ENCODE assay signal across 18 cellular contexts in the genomic region with DNA sequence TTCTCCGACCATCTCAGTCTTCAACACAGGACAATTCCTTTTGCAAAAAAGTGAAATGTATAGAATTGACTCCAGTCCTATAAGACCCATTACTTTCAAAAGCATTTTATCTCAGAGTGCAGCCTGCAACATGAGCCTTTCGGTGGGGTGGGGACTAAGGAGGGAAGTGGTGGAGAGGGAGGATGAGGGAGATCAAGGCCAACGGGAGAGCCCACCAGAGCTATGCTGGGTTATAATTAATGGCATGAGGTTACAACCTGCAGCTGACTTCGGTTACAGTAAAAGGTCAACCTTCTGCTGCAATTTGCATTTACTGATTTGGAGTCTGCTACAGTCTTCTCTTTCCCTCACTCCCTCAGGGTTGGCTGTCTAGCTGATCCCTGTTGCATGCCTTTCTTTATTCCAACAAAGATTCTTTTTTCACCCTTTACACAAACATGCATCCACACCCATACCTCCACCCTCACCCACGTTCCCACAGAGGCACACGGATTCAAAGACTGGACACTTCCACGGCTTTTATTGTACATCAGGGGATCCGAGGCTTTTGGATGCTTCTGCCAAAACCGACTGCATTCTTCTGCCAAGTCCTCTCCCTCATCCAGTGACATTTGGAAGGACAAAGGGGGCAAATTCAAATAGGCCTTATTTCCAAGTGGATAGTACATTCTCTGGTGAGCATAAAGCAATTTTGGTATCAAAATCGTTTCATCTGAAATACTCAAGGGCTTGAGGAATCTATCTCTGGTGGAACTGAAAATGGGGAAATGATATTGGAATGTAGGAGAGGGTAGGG.
DNase-seq lines count a peak whose midpoint lies in the region; ATAC-seq, FAIRE-seq and TF ChIP-seq lines count a peak whose summit lies in the region.
"Had no signal": no experiment of that assay in that cellular context is flagged by ENCODE, and none has a peak within 500 bp of the region (broad histone marks: within the 10 kb centered on the region; RNA-seq: fewer than 3 reads in every experiment).

No MANE protein-coding gene starts in this region.

- H3K56ac ChIP-seq in H1 (replicated peaks; ENCODE audit: insufficient read length, low read depth, low read length) = no peak overlapping the region

- H3K27ac ChIP-seq in H1 (ENCODE audit: low read depth, low read length) = no peak overlapping the region
- peak overlapping the region; percentile 17 for H3K27ac ChIP-seq in right cardiac atrium (ENCODE audit: low read length)
- no peak overlapping the region for H3K27ac ChIP-seq in small intestine (ENCODE audit: low read depth in 1 of 2, low read length in 1 of 2)

- H3K79me1 ChIP-seq in H1 (ENCODE audit: low read depth, low read length) = no peaks in the 10 kb centered on the region

- ATAC-seq in Right ventricle myocardium superior (ENCODE audit: poor library complexity) = peak; percentile 68
- peak in 1 of 2 donors; percentile 22 for ATAC-seq in right cardiac atrium
- ATAC-seq in sciatic nerve = peak; percentile 22
- no peak for ATAC-seq in activated CD8-positive, alpha-beta T cell treated with anti-CD3 and anti-CD28 coated beads, Interleukin-2, amount 10 ng/mL, durations not matched to agents 7 days and 5 days
- ATAC-seq: HepG2 had no signal

- TF ChIP-seq RAD21 in H1 (IDR thresholded peaks at IDR 0.05 in 1 of 2, conservative IDR thresholded peaks at IDR 0.05 in 1 of 2; ENCODE audit: low read depth in 2 of 2, low read length in 2 of 2) = no peak

- H2BK5ac ChIP-seq in H1 (ENCODE audit: low read depth, low read length) = no peak overlapping the region

- peaks cover 0 to 2% (median 0%) of the 10 kb centered on the region in 4 experiments; a peak in 1 of 7 replicates for H3K4me1 ChIP-seq in H1 (replicated peaks in 1 of 4; ENCODE audit: control insufficient read depth in 3 of 4, insufficient read depth in 4 of 4, low read length in 3 of 4)
- H3K4me1 ChIP-seq in right cardiac atrium (ENCODE audit: control insufficient read depth, insufficient read depth, low read length) = peaks cover 3% of the 10 kb centered on the region
- no peaks in the 10 kb centered on the region for H3K4me1 ChIP-seq in small intestine (ENCODE audit: control insufficient read depth in 2 of 2, insufficient read depth in 1 of 2, low read depth in 1 of 2, low read length in 1 of 2)

- no peak for TF ChIP-seq CTCF in H1 (IDR thresholded peaks at IDR 0.05; ENCODE audit: control extremely low read depth in 1 of 3, insufficient read depth in 1 of 3, low read depth in 1 of 3, low read length in 3 of 3)

- no peaks in the 10 kb centered on the region for H4K20me1 ChIP-seq in H1 (replicated peaks in 1 of 2; ENCODE audit: control insufficient read depth in 1 of 2, insufficient read depth in 2 of 2, low read length in 2 of 2)

- no peak overlapping the region for H2BK20ac ChIP-seq in H1 (ENCODE audit: low read length)

- H2BK15ac ChIP-seq in H1 (ENCODE audit: low read length) = no peak overlapping the region

- H3K9me3 Mint-ChIP-seq in activated naive CD4-positive, alpha-beta T cell treated with anti-CD3 and anti-CD28 coated beads, Interleukin-2, amount 10 ng/mL, durations not matched to agents 7 days and 5 days = no peaks in the 10 kb centered on the region
- no peaks in the 10 kb centered on the region for H3K9me3 Mint-ChIP-seq in activated CD8-positive, alpha-beta T cell treated with anti-CD3 and anti-CD28 coated beads, Interleukin-2, amount 10 ng/mL, durations not matched to agents 7 days and 5 days (ENCODE audit: insufficient read depth)
- H3K9me3 Mint-ChIP-seq: HFFc6 had no signal

- H3K36me3 Mint-ChIP-seq in activated naive CD4-positive, alpha-beta T cell treated with anti-CD3 and anti-CD28 coated beads, Interleukin-2, amount 10 ng/mL, durations not matched to agents 7 days and 5 days = no peaks in the 10 kb centered on the region
- H3K36me3 Mint-ChIP-seq in activated CD8-positive, alpha-beta T cell treated with anti-CD3 and anti-CD28 coated beads, Interleukin-2, amount 10 ng/mL, durations not matched to agents 7 days and 5 days (ENCODE audit: low read depth) = no peaks in the 10 kb centered on the region

- peak overlapping the region; percentile 57; the same call in 1 of the 2 replicates for H2AFZ ChIP-seq in H1 (ENCODE audit: low read length)

- H3K14ac ChIP-seq in H1 (ENCODE audit: insufficient read length) = no peak overlapping the region

- CTCF ChIA-PET in H1 (lab: Charles Lee; ENCODE audit: partially characterized antibody) = interaction anchor here (0.8 to 1.7 kb wide), 3 partner anchors 12 to 501 kb away, joined by 3 to 5 read pairs (median 4); no protein-coding TSS in a partner anchor
- CTCF ChIA-PET in activated naive CD4-positive, alpha-beta T cell treated with anti-CD3 and anti-CD28 coated beads, Interleukin-2, amount 10 ng/mL, durations not matched to agents 7 days and 5 days (lab: Charles Lee) = no interaction called here
- CTCF ChIA-PET in activated CD8-positive, alpha-beta T cell treated with anti-CD3 and anti-CD28 coated beads, Interleukin-2, amount 10 ng/mL, durations not matched to agents 7 days and 5 days (lab: Charles Lee) = no interaction called here

- H4K91ac ChIP-seq in H1 (replicated peaks; ENCODE audit: insufficient read length, low read length) = no peak overlapping the region

- no peaks in the 10 kb centered on the region for H3K4me1 Mint-ChIP-seq in activated naive CD4-positive, alpha-beta T cell treated with anti-CD3 and anti-CD28 coated beads, Interleukin-2, amount 10 ng/mL, durations not matched to agents 7 days and 5 days
- H3K4me1 Mint-ChIP-seq in activated CD8-positive, alpha-beta T cell treated with anti-CD3 and anti-CD28 coated beads, Interleukin-2, amount 10 ng/mL, durations not matched to agents 7 days and 5 days (ENCODE audit: low read depth) = no peaks in the 10 kb centered on the region
- H3K4me1 Mint-ChIP-seq: B cell had no signal

- H3K79me2 ChIP-seq in H1 (ENCODE audit: control insufficient read depth in 1 of 2, insufficient read depth in 2 of 2, low read length in 2 of 2) = no peaks in the 10 kb centered on the region

- no peak overlapping the region for H2BK12ac ChIP-seq in H1 (ENCODE audit: low read depth, low read length)

- FAIRE-seq in H1 (lab: Jason Lieb, UNC) (no peak), small intestine (lab: Jason Lieb, UNC) (no peak)
- FAIRE-seq: G401.6, GM12892, HepG2, HTR-8/SVneo had no signal

- H4K8ac ChIP-seq in H1 (ENCODE audit: extremely low read depth, insufficient read depth, low read length) = no peak overlapping the region

- H3K4ac ChIP-seq in H1 (replicated peaks; ENCODE audit: insufficient read length, low read depth, low read length) = no peak overlapping the region

- no peak overlapping the region for H3K23ac ChIP-seq in H1 (ENCODE audit: insufficient read length)

- H3K23me2 ChIP-seq in H1 (ENCODE audit: low read depth, low read length) = no peaks in the 10 kb centered on the region; the same call in 1 of the 2 replicates

- H2BK120ac ChIP-seq in H1 (replicated peaks; ENCODE audit: low read depth, low read length) = no peak overlapping the region

- WGBS in H1 (ENCODE audit: extremely low coverage in 1 of 2, insufficient coverage in 1 of 2, insufficient read length in 1 of 2, insufficient replicate concordance in 2 of 2, low coverage in 1 of 2, low lambda C conversion rate in 2 of 2, missing lambda C conversion rate in 1 of 2), 2 experiments = 84% methylated on average over 10 of the region's 10 CpGs; no CpG with 5 or more reads in 1 of the 2 experiments
- WGBS in right cardiac atrium = 43% methylated on average over 10 of the region's 10 CpGs
- 75 to 81% (median 76%) methylated on average over 10 of the region's 10 CpGs for WGBS in small intestine, 3 donors

- H3K4me3 ChIP-seq in H1 (ENCODE audit: extremely low read depth in 1 of 4, insufficient read depth in 2 of 4, low read depth in 3 of 4, low read length in 4 of 4) = no peak overlapping the region
- no peak overlapping the region for H3K4me3 ChIP-seq in right cardiac atrium (ENCODE audit: low read length)
- no peak overlapping the region for H3K4me3 ChIP-seq in small intestine (ENCODE audit: low read depth in 1 of 2, low read length in 2 of 2)

- no peak overlapping the region for H3K9ac ChIP-seq in H1 (replicated peaks in 1 of 4; ENCODE audit: extremely low read depth in 1 of 4, low read depth in 3 of 4, low read length in 3 of 4)

- no peaks in the 10 kb centered on the region for H3K36me3 ChIP-seq in H1 (ENCODE audit: control insufficient read depth in 2 of 4, insufficient read depth in 4 of 4, low read length in 3 of 4)
- H3K36me3 ChIP-seq in small intestine (ENCODE audit: control insufficient read depth in 2 of 2, insufficient read depth in 2 of 2, low read length in 2 of 2) = no peaks in the 10 kb centered on the region

- H3K4me3 Mint-ChIP-seq in activated naive CD4-positive, alpha-beta T cell treated with anti-CD3 and anti-CD28 coated beads, Interleukin-2, amount 10 ng/mL, durations not matched to agents 7 days and 5 days = no peak overlapping the region
- no peak overlapping the region for H3K4me3 Mint-ChIP-seq in activated CD8-positive, alpha-beta T cell treated with anti-CD3 and anti-CD28 coated beads, Interleukin-2, amount 10 ng/mL, durations not matched to agents 7 days and 5 days
- H3K4me3 Mint-ChIP-seq: B cell; CD4-positive, alpha-beta T cell; HFFc6 had no signal

- TF ChIP-seq EP300 in H1 (IDR thresholded peaks at IDR 0.05; ENCODE audit: borderline replicate concordance in 1 of 2, low read depth in 2 of 2, low read length in 2 of 2) = no peak

- no peaks in the 10 kb centered on the region for H3K27me3 ChIP-seq in H1 (replicated peaks in 1 of 4; ENCODE audit: control insufficient read depth in 3 of 4, extremely low read depth in 1 of 4, insufficient read depth in 3 of 4, low read length in 3 of 4)
- H3K27me3 ChIP-seq in right cardiac atrium (ENCODE audit: control insufficient read depth, insufficient read depth) = no peaks in the 10 kb centered on the region
- H3K27me3 ChIP-seq in small intestine (ENCODE audit: control insufficient read depth in 2 of 2, insufficient read depth in 2 of 2, low read length in 2 of 2) = no peaks in the 10 kb centered on the region

- H3K9me3 ChIP-seq in H1 (ENCODE audit: insufficient read depth in 2 of 2, low read depth in 1 of 2, low read length in 1 of 2) (no peaks in the 10 kb centered on the region), right cardiac atrium (ENCODE audit: control insufficient read depth, low read length) (no peaks in the 10 kb centered on the region), small intestine (ENCODE audit: control insufficient read depth, low read depth) (no peaks in the 10 kb centered on the region)

- no peaks in the 10 kb centered on the region for H3K27me3 Mint-ChIP-seq in activated naive CD4-positive, alpha-beta T cell treated with anti-CD3 and anti-CD28 coated beads, Interleukin-2, amount 10 ng/mL, durations not matched to agents 7 days and 5 days
- no peaks in the 10 kb centered on the region for H3K27me3 Mint-ChIP-seq in activated CD8-positive, alpha-beta T cell treated with anti-CD3 and anti-CD28 coated beads, Interleukin-2, amount 10 ng/mL, durations not matched to agents 7 days and 5 days (ENCODE audit: low read depth)
- H3K27me3 Mint-ChIP-seq: B cell; CD4-positive, alpha-beta T cell had no signal

- H3K18ac ChIP-seq in H1 (ENCODE audit: extremely low read depth, low read length) = no peak overlapping the region

- H3K4me2 ChIP-seq in H1 (ENCODE audit: insufficient read depth in 1 of 2, low read depth in 2 of 2, low read length in 2 of 2) = no peak overlapping the region

- POLR2A ChIA-PET in H1 (lab: Charles Lee; ENCODE audit: partially characterized antibody) = no interaction called here
- POLR2A ChIA-PET in activated CD8-positive, alpha-beta T cell treated with anti-CD3 and anti-CD28 coated beads, Interleukin-2, amount 10 ng/mL, durations not matched to agents 7 days and 5 days (lab: Charles Lee) = no interaction called here

- no peak for TF ChIP-seq POLR2A in H1 (IDR thresholded peaks at IDR 0.05; ENCODE audit: control extremely low read depth in 1 of 2, low read depth in 2 of 2, low read length in 2 of 2)

- intact Hi-C loops in Right ventricle myocardium superior (cut with DNase I) (no loop called here), cardiac septum (cut with DNase I) (no loop called here), right cardiac atrium (cut with DNase I) (loop anchor here in 1 of 4 donors (10.0 kb wide), 2 partner anchors 62 to 488 kb away; no protein-coding TSS in a partner anchor), sciatic nerve (cut with DNase I) (no loop called here)

- DNase-seq in Right ventricle myocardium superior (no peak), cardiac septum (ENCODE audit: low spot score) (no peak), H1 (ENCODE audit: low read depth in 1 of 2, low spot score in 2 of 2) (no peak), right cardiac atrium (no peak), sciatic nerve (ENCODE audit: low spot score) (no peak), small intestine (no peak)
- no peak for DNase-seq in activated naive CD4-positive, alpha-beta T cell treated with anti-CD3 and anti-CD28 coated beads, Interleukin-2, amount 10 ng/mL, durations not matched to agents 7 days and 5 days
- no peak for DNase-seq in activated CD8-positive, alpha-beta T cell treated with anti-CD3 and anti-CD28 coated beads, Interleukin-2, amount 10 ng/mL, durations not matched to agents 7 days and 5 days
- DNase-seq: C1 segment of cervical spinal cord; CD4-positive, alpha-beta T cell; DMS79; HCEC 1CT; HFFc6 had no signal

- H2AK5ac ChIP-seq in H1 (ENCODE audit: low read depth, low read length) = no peak overlapping the region

- H3K27ac Mint-ChIP-seq in activated naive CD4-positive, alpha-beta T cell treated with anti-CD3 and anti-CD28 coated beads, Interleukin-2, amount 10 ng/mL, durations not matched to agents 7 days and 5 days = no peak overlapping the region
- no peak overlapping the region for H3K27ac Mint-ChIP-seq in activated CD8-positive, alpha-beta T cell treated with anti-CD3 and anti-CD28 coated beads, Interleukin-2, amount 10 ng/mL, durations not matched to agents 7 days and 5 days
- H3K27ac Mint-ChIP-seq: B cell; CD4-positive, alpha-beta T cell; HFFc6 had no signal

- H4K5ac ChIP-seq in H1 (ENCODE audit: insufficient read length, low read depth, low read length) = no peak overlapping the region
